In the genomic region with DNA sequence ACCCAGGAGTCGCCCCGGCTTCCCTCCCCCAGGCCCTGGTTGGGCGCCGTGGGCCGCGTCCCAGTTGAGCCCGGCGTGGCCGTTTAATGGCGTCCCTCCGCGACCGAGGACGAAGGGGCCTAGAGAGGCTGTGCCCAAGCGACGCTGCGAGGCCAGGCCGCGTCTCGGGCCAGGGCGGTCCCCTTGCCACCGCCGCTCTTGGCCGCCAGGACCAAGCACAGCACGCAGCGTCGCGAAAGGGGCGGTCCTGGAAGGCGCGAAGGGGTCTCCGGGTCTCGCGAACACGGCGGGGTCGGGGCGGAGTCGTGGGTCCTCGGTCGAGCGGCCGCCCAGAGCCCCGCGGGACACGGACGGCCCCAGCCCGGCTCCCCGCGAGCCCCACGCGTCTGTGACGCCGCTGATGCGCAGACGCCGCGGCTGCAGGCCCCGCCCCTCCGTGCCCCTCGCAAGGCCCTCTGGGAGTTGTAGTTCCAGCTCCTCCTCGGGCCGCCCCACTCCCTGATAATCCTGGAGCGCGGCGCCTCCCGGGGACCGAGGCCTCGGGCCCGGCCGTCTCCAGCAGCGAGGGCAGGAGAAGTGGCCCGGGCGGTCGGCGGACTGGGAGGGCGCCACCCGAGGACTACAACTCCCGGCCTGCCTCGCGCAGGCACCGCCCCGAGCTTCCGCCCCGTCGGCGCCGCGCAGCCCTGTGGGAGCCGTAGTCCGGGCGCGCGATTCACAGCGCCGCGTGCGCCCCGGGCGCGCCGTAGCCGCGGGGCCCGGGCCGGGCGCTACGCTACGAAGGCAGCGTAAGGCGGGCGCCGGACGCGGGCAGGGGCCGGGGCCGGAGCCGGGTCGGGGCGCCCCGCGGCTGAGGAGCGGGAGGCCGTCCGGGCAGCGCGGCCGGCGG, we compare ENCODE assay signal across 8 cellular contexts. TPM values are rescaled to one million over a fixed set of nuclear protein-coding genes. Genes with fewer than 3 reads are reported as not detected.
DNase-seq lines count a peak whose midpoint lies in the region; TF ChIP-seq lines count a peak whose summit lies in the region.

CAPN15 (plus strand) TSS at position 698 of the 889 bp plus-strand sequence. CDS start 19,127 bp downstream, outside the sequence.

- peak within 1 kb of the TSS; percentile 14 for H2AFZ ChIP-seq in neural cell (ENCODE audit: low read depth, low read length)

- H4K20me1 ChIP-seq in neural cell (ENCODE audit: insufficient read depth), result no peaks in the 10 kb centered on the region

- peak in 1 of 4 donors; percentile 45 for TF ChIP-seq POLR2A in stomach (IDR thresholded peaks at IDR 0.05)

- H3K4me1 ChIP-seq in stomach, result peaks cover 40 to 66% (median 59%) of the 10 kb centered on the region in 4 donors

- no peak for TF ChIP-seq CTCF in LNCaP clone FGC (IDR thresholded peaks at IDR 0.05; ENCODE audit: control insufficient read depth, extremely low read depth, insufficient read depth)
- TF ChIP-seq CTCF in fibroblast of the aortic adventitia (IDR thresholded peaks at IDR 0.05; ENCODE audit: insufficient read depth, low read length), result peak; percentile 14
- TF ChIP-seq CTCF in neural cell (IDR thresholded peaks at IDR 0.05; ENCODE audit: poor library complexity, severe bottlenecking), result peak; percentile 42
- TF ChIP-seq CTCF in stomach (IDR thresholded peaks at IDR 0.05), result peak in 3 of 7 experiments; percentile 20 to 70 (median 32)

- TF ChIP-seq EP300 in neural cell (conservative IDR thresholded peaks at IDR 0.05; ENCODE audit: poor library complexity, severe bottlenecking) (peak; percentile 68), stomach (IDR thresholded peaks at IDR 0.05) (no peak)

- H3K4me2 ChIP-seq in neural cell (ENCODE audit: low read length), result peak within 1 kb of the TSS; percentile 92

- H3K9ac ChIP-seq in neural cell (ENCODE audit: low read length), result peak within 1 kb of the TSS; percentile 86

- H3K36me3 ChIP-seq in neural cell (ENCODE audit: insufficient read depth, low read length) (no peaks in the 10 kb centered on the region), stomach (peaks cover 0 to 7% (median 3%) of the 10 kb centered on the region in 4 donors)

- H3F3A ChIP-seq in neural cell (ENCODE audit: insufficient read depth, low read length, poor library complexity, severe bottlenecking), result no peaks in the 10 kb centered on the region

- WGBS in stomach, 5 donors, result 0% methylated on average over 11 to 124 of the region's 129 CpGs

- DNase-seq in Daoy (ENCODE audit: low read depth) (peak; percentile 87), GOT3 (lab: John Stamatoyannopoulos, UW) (peak; percentile 75), LNCaP clone FGC (ENCODE audit: low read depth) (peak; percentile 46), SHP77 (lab: John Stamatoyannopoulos, UW) (peak; percentile 85 to 86), fibroblast of the aortic adventitia (ENCODE audit: low read depth) (peak; percentile 84), stomach (peak; percentile 90)
- peak; percentile 78 for DNase-seq in activated effector memory CD4-positive, alpha-beta T cell treated with Interleukin-2 at 50 U/mL for 16 hours

- H3K27ac ChIP-seq in neural cell (ENCODE audit: low read length) (peak within 1 kb of the TSS; percentile 86), stomach (peak within 1 kb of the TSS; percentile 95 to 99 (median 98))

- TF ChIP-seq RAD21 in neural cell (conservative IDR thresholded peaks at IDR 0.05), result peak; percentile 29

- H3K27me3 ChIP-seq in neural cell (ENCODE audit: insufficient read depth, low read depth, low read length) (no peaks in the 10 kb centered on the region), stomach (no peaks in the 10 kb centered on the region)

- H3K9me2 ChIP-seq in neural cell (ENCODE audit: insufficient read depth, low read length), result no peaks in the 10 kb centered on the region

- H3K4me3 ChIP-seq in LNCaP clone FGC (ENCODE audit: low read depth, low read length) (peak within 1 kb of the TSS; percentile 92), fibroblast of the aortic adventitia (ENCODE audit: low read depth, low read length) (peak within 1 kb of the TSS; percentile 79), neural cell (ENCODE audit: low read length) (peak within 1 kb of the TSS; percentile 97), stomach (peak within 1 kb of the TSS; percentile 64 to 90 (median 78))

- H3K9me3 ChIP-seq in neural cell (ENCODE audit: low read length), result no peaks in the 10 kb centered on the region
- no peaks in the 10 kb centered on the region for H3K9me3 ChIP-seq in stomach

- intact Hi-C loops in stomach (cut with DNase I; ENCODE audit: low total_unique reads), result no loop called here

- peaks cover 16% of the 10 kb centered on the region for H3K79me2 ChIP-seq in neural cell (replicated peaks; ENCODE audit: insufficient read depth, low read length)

TF ChIP-seq in neural cell, 6 proteins besides CTCF, POLR2A, EP300 and RAD21:
- TF ChIP-seq MXI1 (conservative IDR thresholded peaks at IDR 0.05; ENCODE audit: poor library complexity, severe bottlenecking), result peak; percentile 79
- peak; percentile 27 for TF ChIP-seq TAF1 (IDR thresholded peaks at IDR 0.05; ENCODE audit: low read depth)
- peak; percentile 78 for TF ChIP-seq POLR2AphosphoS5 (IDR thresholded peaks at IDR 0.05)
- TF ChIP-seq EZH2 (IDR thresholded peaks at IDR 0.05; ENCODE audit: borderline replicate concordance, insufficient read depth, low read length, poor library complexity, severe bottlenecking), result no peak
- TF ChIP-seq SMC3 (conservative IDR thresholded peaks at IDR 0.05; ENCODE audit: poor library complexity), result peak; percentile 32
- no peak for TF ChIP-seq REST (IDR thresholded peaks at IDR 0.05; ENCODE audit: borderline replicate concordance)
TF ChIP-seq in neural cell: peak in this region for 4.

RNA-seq across cellular contexts. Expression of gene CAPN15, which starts in this region (rescaled TPM):
- total RNA-seq in Daoy (2014; rRNA removed; shearing (Covaris generic)), result 23.3 and 23.4 TPM in 2 replicates
- total RNA-seq in fibroblast of the aortic adventitia (ENCODE audit: low replicate concordance) (31.6 and 43.9 TPM in 2 replicates), stomach (100 to 1,000 TPM in 1 of 5 donors, 10 to 100 TPM in 4; 25.2 to 235 (median 83.5) TPM)
- polyA plus RNA-seq in neural cell (11.5 and 15.6 TPM in 2 replicates), stomach (10 to 100 TPM; 29.3 to 33.2 (median 29.6) TPM)
- 19.0 and 21.2 TPM in 2 replicates for polyA minus RNA-seq in neural cell

Comparison
In these comparisons a context has a peak if more than half of its experiments do, and no peak if none do; other contexts are left out.
1. Peak in every context shown above with its lines: DNase-seq, H3K4me3 ChIP-seq and H3K27ac ChIP-seq.